23 cellular contexts compared by ENCODE assay signal in the genomic region with DNA sequence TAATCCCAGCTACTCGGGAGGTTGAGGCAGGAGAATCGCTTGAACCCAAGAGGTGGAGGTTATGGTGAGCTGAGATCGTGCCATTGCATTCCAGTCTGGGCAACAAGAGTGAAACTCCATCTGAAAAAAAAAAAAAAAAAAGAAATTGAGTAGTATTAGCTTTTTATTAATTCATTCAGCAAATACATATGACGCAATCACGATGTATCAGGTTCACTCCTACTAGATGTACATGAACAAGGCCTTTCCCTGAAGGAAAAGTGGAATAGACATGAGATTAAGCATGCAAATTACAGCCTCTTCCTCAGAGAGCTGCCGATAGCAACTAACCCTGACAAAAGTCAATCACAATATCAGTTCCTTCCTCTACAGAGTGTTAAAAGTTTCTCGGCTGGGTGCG.
"Had no signal": no experiment of that assay in that cellular context is flagged by ENCODE, and none has a peak within 500 bp of the region (broad histone marks: within the 10 kb centered on the region; RNA-seq: fewer than 3 reads in every experiment).

No MANE protein-coding gene starts in this region.

- H3K36me3 ChIP-seq: prostate gland had no signal

- H3K27me3 Mint-ChIP-seq: effector memory CD8-positive, alpha-beta T cell; naive thymus-derived CD4-positive, alpha-beta T cell; type B pancreatic cell had no signal

- H3K27ac ChIP-seq: gastroesophageal sphincter, hepatocyte, prostate gland, skin epidermis, testis, tibial artery had no signal

- H3K9me3 Mint-ChIP-seq: effector memory CD8-positive, alpha-beta T cell; mesothelial cell of epicardium; naive thymus-derived CD4-positive, alpha-beta T cell; nephron progenitor cell; type B pancreatic cell had no signal

- DNase-seq: cortex of kidney; effector memory CD8-positive, alpha-beta T cell; heart left ventricle; kidney; naive thymus-derived CD4-positive, alpha-beta T cell; nephron progenitor cell; nucleus accumbens; right cardiac atrium; stimulated activated CD4-positive, alpha-beta T cell treated with anti-CD3 and anti-CD28 coated beads, Interleukin-1b, Interleukin-23, amount 100 ng/mL, for 48 hours; stimulated activated CD4-positive, alpha-beta T cell treated with anti-CD3 and anti-CD28 coated beads, Interleukin-4, amount 100 ng/mL, for 1 hour; stimulated activated CD8-positive, alpha-beta memory T cell treated with anti-CD3 and anti-CD28 coated beads, Interleukin-4, amount 100 ng/mL, for 48 hours; stimulated activated naive CD8-positive, alpha-beta T cell treated with anti-CD3 and anti-CD28 coated beads, Interleukin-15, Interleukin-2, amounts not matched to agents 100 U/mL and 50 U/mL, for 24 hours; substantia nigra; testis; tibial artery had no signal

- H3K4me3 Mint-ChIP-seq: effector memory CD8-positive, alpha-beta T cell; mesothelial cell of epicardium; naive thymus-derived CD4-positive, alpha-beta T cell; nephron progenitor cell; type B pancreatic cell had no signal

- H3K9me3 ChIP-seq: gastroesophageal sphincter, heart left ventricle, prostate gland, testis, tibial artery had no signal

- H3K27ac Mint-ChIP-seq: effector memory CD8-positive, alpha-beta T cell; type B pancreatic cell had no signal

- H3K4me2 ChIP-seq: hepatocyte had no signal

- H3K4me1 Mint-ChIP-seq: nephron progenitor cell had no signal

- FAIRE-seq: endometrium, kidney had no signal

- H3K4me1 ChIP-seq: prostate gland, testis had no signal

- H2AFZ ChIP-seq: hepatocyte had no signal

- H3K4me3 ChIP-seq: gastroesophageal sphincter, heart left ventricle, hepatocyte, prostate gland, skin epidermis, testis, tibial artery had no signal

- H3K27me3 ChIP-seq: gastroesophageal sphincter, heart left ventricle, hepatocyte, testis, tibial artery had no signal

- ATAC-seq: effector memory CD8-positive, alpha-beta T cell; left lobe of liver; naive thymus-derived CD4-positive, alpha-beta T cell; stimulated activated naive CD8-positive, alpha-beta T cell treated with anti-CD3 and anti-CD28 coated beads, Interleukin-15, Interleukin-2, amounts not matched to agents 100 U/mL and 50 U/mL, for 24 hours had no signal
